8 cellular contexts compared by ENCODE assay signal in the genomic region with DNA sequence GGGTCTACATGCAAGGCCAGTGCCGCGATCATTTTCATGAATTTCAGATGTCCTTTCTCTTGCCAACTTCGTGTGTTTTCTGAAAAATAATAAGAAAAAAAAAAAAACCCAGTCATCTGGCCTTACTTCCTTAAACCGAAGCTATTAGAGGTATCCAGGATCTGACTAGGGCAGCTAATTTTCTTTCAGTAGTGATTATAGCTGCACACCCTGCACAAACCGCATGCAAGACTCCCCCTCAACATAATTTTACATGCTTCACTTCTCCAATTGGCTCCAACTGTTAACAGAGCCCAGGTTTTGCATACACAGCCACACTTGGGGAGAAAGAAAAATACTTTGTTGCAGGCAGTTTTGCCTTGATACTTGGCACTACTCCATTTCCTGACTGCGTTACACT.
DNase-seq lines count a peak whose midpoint lies in the region; ATAC-seq and TF ChIP-seq lines count a peak whose summit lies in the region.

No MANE protein-coding gene starts in this region.

- H3K4me1 Mint-ChIP-seq in stimulated activated memory B cell treated with anti-CD40 and anti-IgM and Interleukin-4, amounts not matched to agents 10 μg/mL and 1 μg/mL and 100 μg/mL, for 72 hours, result peaks cover 34% of the 10 kb centered on the region

- no peaks in the 10 kb centered on the region for H3K27me3 ChIP-seq in OCI-LY1 (ENCODE audit: insufficient read depth, low read length)

- H4K20me1 ChIP-seq in OCI-LY1 (ENCODE audit: insufficient read depth, low read length), result no peaks in the 10 kb centered on the region

- H3K36me3 ChIP-seq in OCI-LY1 (ENCODE audit: insufficient read depth, low read length), result 0 out of 2 replicates have a peak, but pooled peaks cover 5% of the 10 kb centered on the region

- 0 out of 2 replicates have a peak, but pooled peaks cover 4% of the 10 kb centered on the region for H3F3A ChIP-seq in OCI-LY1 (ENCODE audit: insufficient read depth, low read length)

- H3K4me2 ChIP-seq in OCI-LY1 (ENCODE audit: low read length), result peak overlapping the region; percentile 55

- H2AFZ ChIP-seq in OCI-LY1 (ENCODE audit: low read length), result no peak overlapping the region

- H3K9me3 ChIP-seq in OCI-LY1 (ENCODE audit: low read length), result peaks cover 3% of the 10 kb centered on the region; the same call in 1 of the 2 replicates

- H3K27ac Mint-ChIP-seq in stimulated activated memory B cell treated with anti-CD40 and anti-IgM and Interleukin-4, amounts not matched to agents 10 μg/mL and 1 μg/mL and 100 μg/mL, for 72 hours, result peak overlapping the region; percentile 71

- ATAC-seq in GM19397 (IDR thresholded peaks at IDR 0.05; ENCODE audit: unreplicated experiment) (peak; percentile 48), HG03060 (IDR thresholded peaks at IDR 0.05; ENCODE audit: low read depth, unreplicated experiment) (peak; percentile 51)
- peak; percentile 93 for ATAC-seq in stimulated activated memory B cell treated with anti-CD40 and anti-IgM and Interleukin-4, amounts not matched to agents 10 μg/mL and 1 μg/mL and 100 μg/mL, for 72 hours

- DNase-seq in DMS 273 (lab: John Stamatoyannopoulos, UW; ENCODE audit: unreplicated experiment) (no peak), NCI-H82 treated with DMSO at 0.1 percent for 48 hours (lab: John Stamatoyannopoulos, UW; ENCODE audit: unreplicated experiment) (no peak), GM19240 (ENCODE audit: insufficient read length, low spot score) (no peak), EL (no peak)

- H3K4me3 Mint-ChIP-seq in stimulated activated memory B cell treated with anti-CD40 and anti-IgM and Interleukin-4, amounts not matched to agents 10 μg/mL and 1 μg/mL and 100 μg/mL, for 72 hours, result peak overlapping the region; percentile 23

- peaks cover 11% of the 10 kb centered on the region for H3K27me3 Mint-ChIP-seq in stimulated activated memory B cell treated with anti-CD40 and anti-IgM and Interleukin-4, amounts not matched to agents 10 μg/mL and 1 μg/mL and 100 μg/mL, for 72 hours

- no peaks in the 10 kb centered on the region for H3K9me3 Mint-ChIP-seq in stimulated activated memory B cell treated with anti-CD40 and anti-IgM and Interleukin-4, amounts not matched to agents 10 μg/mL and 1 μg/mL and 100 μg/mL, for 72 hours

- H3K79me2 ChIP-seq in OCI-LY1 (ENCODE audit: insufficient read depth, low read length), result no peaks in the 10 kb centered on the region

- peaks cover 49% of the 10 kb centered on the region for H3K4me1 ChIP-seq in OCI-LY1 (ENCODE audit: insufficient read depth, low read length, severe bottlenecking)

- peak overlapping the region; percentile 28 for H3K4me3 ChIP-seq in OCI-LY1 (ENCODE audit: low read depth, low read length, poor library complexity, severe bottlenecking)

- H3K36me3 Mint-ChIP-seq in stimulated activated memory B cell treated with anti-CD40 and anti-IgM and Interleukin-4, amounts not matched to agents 10 μg/mL and 1 μg/mL and 100 μg/mL, for 72 hours, result no peaks in the 10 kb centered on the region

- peak overlapping the region; percentile 68 for H3K9ac ChIP-seq in OCI-LY1 (ENCODE audit: low read length)

- no peak for TF ChIP-seq CTCF in OCI-LY1 (IDR thresholded peaks at IDR 0.05; ENCODE audit: low read length)

- no peaks in the 10 kb centered on the region for H3K9me2 ChIP-seq in OCI-LY1 (ENCODE audit: low read depth, low read length)

- peak overlapping the region; percentile 98 for H3K27ac ChIP-seq in OCI-LY1 (ENCODE audit: low read depth, low read length, poor library complexity, severe bottlenecking)
